29 cellular contexts compared by ENCODE assay signal in the genomic region with DNA sequence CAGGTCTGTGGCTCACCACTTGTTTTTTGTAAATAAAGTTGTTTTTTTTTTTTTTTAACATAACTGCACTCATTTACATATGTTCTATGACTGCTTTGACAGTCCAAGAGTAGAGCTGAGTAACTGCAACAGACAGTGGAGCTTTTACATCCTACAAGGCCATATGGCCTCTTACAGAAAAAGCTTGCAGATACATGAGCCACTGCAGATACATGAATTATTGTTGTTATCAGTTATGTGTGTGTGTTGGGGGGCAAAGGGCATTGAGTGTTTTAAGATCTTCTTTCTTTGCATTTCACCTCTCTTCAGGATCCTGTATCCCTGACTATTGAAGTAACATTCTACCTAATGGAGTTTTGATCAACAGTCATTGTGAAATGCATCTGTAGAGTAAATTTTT.
"Had no signal": no experiment of that assay in that cellular context is flagged by ENCODE, and none has a peak within 500 bp of the region (broad histone marks: within the 10 kb centered on the region; RNA-seq: fewer than 3 reads in every experiment).

No MANE protein-coding gene starts in this region.

- H3K36me3 ChIP-seq: left lung, lower lobe of right lung, pancreas, prostate gland, suprapubic skin, thoracic aorta, tibial artery, upper lobe of right lung, uterus had no signal

- H3K4me1 ChIP-seq: left lung, lower lobe of right lung, pancreas, prostate gland, suprapubic skin, tibial artery, upper lobe of right lung, uterus had no signal

- H3K27me3 ChIP-seq: left lung, pancreas, suprapubic skin, tibial artery, upper lobe of right lung, uterus had no signal

- H3K27ac ChIP-seq: left lung, lower lobe of right lung, pancreas, prostate gland, skin epidermis, suprapubic skin, thoracic aorta, tibial artery, upper lobe of right lung, uterus had no signal

- ATAC-seq: left colon; left lung; lower lobe of right lung; naive thymus-derived CD8-positive, alpha-beta T cell; pancreas; right cardiac atrium; sciatic nerve; stimulated activated naive B cell treated with anti-CD40 and anti-IgM and Interleukin-4, amounts not matched to agents 10 μg/mL and 1 μg/mL and 100 μg/mL, for 72 hours; upper lobe of right lung had no signal

- FAIRE-seq: islet of Langerhans had no signal

- H3K9me3 ChIP-seq: left lung, lower lobe of right lung, pancreas, prostate gland, suprapubic skin, thoracic aorta, tibial artery, upper lobe of right lung, uterus had no signal

- DNase-seq: hypothalamus; immature natural killer cell; kidney; left colon; left lung; lower lobe of right lung; mammary epithelial cell; mesenchymal stem cell; naive thymus-derived CD8-positive, alpha-beta T cell; nucleus accumbens; pancreas; posterior cingulate gyrus; retina; right cardiac atrium; stimulated activated CD4-positive, alpha-beta T cell treated with anti-CD3 and anti-CD28 coated beads, Interleukin-12 subunit alpha, Interleukin-12 subunit beta, amount 100 ng/mL, for 4 hours; stimulated activated CD4-positive, alpha-beta T cell treated with anti-CD3 and anti-CD28 coated beads, Interleukin-15, amount 100 ng/mL, for 24 hours; stimulated activated CD4-positive, alpha-beta T cell treated with anti-CD3 and anti-CD28 coated beads, Interleukin-2, amount 100 ng/mL, for 24 hours; stimulated activated CD4-positive, alpha-beta T cell treated with anti-CD3 and anti-CD28 coated beads, Interleukin-4, amount 100 ng/mL, for 1 hour; stimulated activated naive B cell treated with anti-CD40 and anti-IgM and Interleukin-4, amounts not matched to agents 10 μg/mL and 1 μg/mL and 100 μg/mL, for 72 hours; tibial artery; trophoblast cell; upper lobe of right lung; uterus had no signal

- H3K4me3 ChIP-seq: left lung, lower lobe of right lung, pancreas, prostate gland, skin epidermis, suprapubic skin, thoracic aorta, tibial artery, upper lobe of right lung, uterus had no signal
